Comparison of ENCODE assay signal across 9 cellular contexts in genomic region chr11:1837171-1838076, GRCh38. TPM values are rescaled to one million over a fixed set of nuclear protein-coding genes. Genes with fewer than 3 reads are reported as not detected.
DNase-seq lines count a peak whose midpoint lies in the region; ATAC-seq and TF ChIP-seq lines count a peak whose summit lies in the region.
"Had no signal": no experiment of that assay in that cellular context is flagged by ENCODE, and none has a peak within 500 bp of the region (broad histone marks: within the 10 kb centered on the region; RNA-seq: fewer than 3 reads in every experiment).

No MANE protein-coding gene starts in this region.

- no peak overlapping the region; the same call in 1 of the 2 replicates for H3K9ac ChIP-seq in SU-DHL-6 (ENCODE audit: low read length)

- WGBS in right cardiac atrium = 49% methylated on average over 38 of the region's 38 CpGs

- H3K9me3 ChIP-seq in SU-DHL-6 (ENCODE audit: insufficient read depth, low read length) = no peaks in the 10 kb centered on the region
- H3K9me3 ChIP-seq in right cardiac atrium (ENCODE audit: control insufficient read depth, low read length) = no peaks in the 10 kb centered on the region

- no peak overlapping the region for H3K27ac ChIP-seq in SU-DHL-6 (ENCODE audit: low read depth, low read length)
- no peak overlapping the region for H3K27ac ChIP-seq in right cardiac atrium (ENCODE audit: low read length)

- peak; percentile 94 for TF ChIP-seq CTCF in SU-DHL-6 (IDR thresholded peaks at IDR 0.05; ENCODE audit: insufficient read depth, low read length, poor library complexity, severe bottlenecking)

- no peaks in the 10 kb centered on the region for H3F3A ChIP-seq in SU-DHL-6 (ENCODE audit: insufficient read depth)

- intact Hi-C loops in right cardiac atrium (cut with DNase I) = loop anchor here (2.0 to 10.0 kb wide), 4 partner anchors 185 to 317 kb away; no protein-coding TSS in a partner anchor

- no peaks in the 10 kb centered on the region for H3K9me2 ChIP-seq in SU-DHL-6 (replicated peaks; ENCODE audit: insufficient read depth, low read length)

- no peaks in the 10 kb centered on the region for H3K4me1 ChIP-seq in right cardiac atrium (ENCODE audit: control insufficient read depth, insufficient read depth, low read length)

- no peaks in the 10 kb centered on the region for H4K20me1 ChIP-seq in SU-DHL-6 (ENCODE audit: low read depth, low read length)

- no peaks in the 10 kb centered on the region for H3K79me2 ChIP-seq in SU-DHL-6 (ENCODE audit: insufficient read depth, low read length)

- DNase-seq in A172 (ENCODE audit: low spot score) (peak; percentile 57), right cardiac atrium (peak; percentile 73 to 89 (median 89)), occipital lobe (lab: John Stamatoyannopoulos, UW) (no peak)
- DNase-seq in activated naive CD4-positive, alpha-beta T cell treated with anti-CD3 and anti-CD28 coated beads, Interleukin-2, amount 50 U/mL, for 72 hours (ENCODE audit: low spot score in 2 of 2) = peak in 1 of 2 donors; percentile 84
- DNase-seq in stimulated activated CD4-positive, alpha-beta T cell treated with anti-CD3 and anti-CD28 coated beads, Interleukin-15, amount 100 ng/mL, for 48 hours (ENCODE audit: low read depth in 2 of 2) = peak; percentile 59 to 76

- H3K36me3 ChIP-seq in SU-DHL-6 (ENCODE audit: low read length) = no peaks in the 10 kb centered on the region

- H3K27ac Mint-ChIP-seq in activated naive CD4-positive, alpha-beta T cell treated with anti-CD3 and anti-CD28 coated beads, Interleukin-2, amount 50 U/mL, for 72 hours = no peak overlapping the region

- no peaks in the 10 kb centered on the region for H3K9me3 Mint-ChIP-seq in activated naive CD4-positive, alpha-beta T cell treated with anti-CD3 and anti-CD28 coated beads, Interleukin-2, amount 50 U/mL, for 72 hours

- no peak for TF ChIP-seq POLR2A in GM18505 (IDR thresholded peaks at IDR 0.05; ENCODE audit: borderline replicate concordance, extremely low read depth, insufficient read depth, insufficient read length)

- H2AFZ ChIP-seq in SU-DHL-6 (ENCODE audit: low read depth, low read length, severe bottlenecking) = no peak overlapping the region

- ATAC-seq in GM18505 (IDR thresholded peaks at IDR 0.05; ENCODE audit: unreplicated experiment) (peak; percentile 48), HG03280 (IDR thresholded peaks at IDR 0.05; ENCODE audit: unreplicated experiment) (peak; percentile 71), right cardiac atrium (peak; percentile 32 to 55)
- ATAC-seq in activated naive CD4-positive, alpha-beta T cell treated with anti-CD3 and anti-CD28 coated beads, Interleukin-2, amount 50 U/mL, for 72 hours = peak; percentile 73 to 91

- H3K4me2 ChIP-seq in SU-DHL-6 (ENCODE audit: low read depth, low read length, poor library complexity, severe bottlenecking) = no peak overlapping the region

- H3K4me3 ChIP-seq in SU-DHL-6 (ENCODE audit: insufficient read depth, low read length, poor library complexity, severe bottlenecking) (no peak overlapping the region), right cardiac atrium (ENCODE audit: low read length) (no peak overlapping the region)

- H3K27me3 ChIP-seq in SU-DHL-6 (ENCODE audit: low read length) (no peaks in the 10 kb centered on the region), right cardiac atrium (ENCODE audit: control insufficient read depth, insufficient read depth) (no peaks in the 10 kb centered on the region)

- no peaks in the 10 kb centered on the region for H3K36me3 Mint-ChIP-seq in activated naive CD4-positive, alpha-beta T cell treated with anti-CD3 and anti-CD28 coated beads, Interleukin-2, amount 50 U/mL, for 72 hours

RNA-seq across cellular contexts. Expression of gene TNNI2, which starts 1.4 kb away (rescaled TPM):
- not detected in 2 replicates for total RNA-seq in A172 (2014; rRNA removed; shearing (Covaris generic))
- total RNA-seq in activated naive CD4-positive, alpha-beta T cell treated with anti-CD3 and anti-CD28 coated beads, Interleukin-2, amount 50 U/mL, for 72 hours = not detected
- total RNA-seq in right cardiac atrium = not detected
- polyA plus RNA-seq in right cardiac atrium = not detected
- total RNA-seq in occipital lobe = 0.62 TPM
- total RNA-seq: pulmonary artery endothelial cell had no signal

RNA-seq across cellular contexts. Expression of gene SYT8, which starts 2.6 kb away (rescaled TPM):
- 2.1 TPM in 1 of 2 replicates, not detected in the other for total RNA-seq in A172 (2014; rRNA removed; shearing (Covaris generic))
- not detected for total RNA-seq in activated naive CD4-positive, alpha-beta T cell treated with anti-CD3 and anti-CD28 coated beads, Interleukin-2, amount 50 U/mL, for 72 hours
- not detected for total RNA-seq in right cardiac atrium
- not detected for polyA plus RNA-seq in right cardiac atrium
- not detected for total RNA-seq in occipital lobe
- total RNA-seq: pulmonary artery endothelial cell had no signal

RNA-seq across cellular contexts. Expression of gene LSP1, which starts 15.5 kb away (rescaled TPM):
- total RNA-seq in A172 (2014; rRNA removed; shearing (Covaris generic)) = 2.2 and 71.7 TPM in 2 replicates
- 100 to 1,000 TPM; 102 to 263 TPM for total RNA-seq in activated naive CD4-positive, alpha-beta T cell treated with anti-CD3 and anti-CD28 coated beads, Interleukin-2, amount 50 U/mL, for 72 hours
- total RNA-seq in right cardiac atrium (10 to 100 TPM in 3 of 4 donors, 1 to 10 TPM in 1; 7.6 to 18.3 (median 14.8) TPM), occipital lobe (0.47 TPM)
- 11.7 TPM for polyA plus RNA-seq in right cardiac atrium
- total RNA-seq: pulmonary artery endothelial cell had no signal

RNA-seq across cellular contexts. Expression of gene PRR33, which starts 54.3 kb away (rescaled TPM):
- not detected in 2 replicates for total RNA-seq in A172 (2014; rRNA removed; shearing (Covaris generic))
- under 1 TPM; 0.12 to 0.20 TPM for total RNA-seq in activated naive CD4-positive, alpha-beta T cell treated with anti-CD3 and anti-CD28 coated beads, Interleukin-2, amount 50 U/mL, for 72 hours
- total RNA-seq in right cardiac atrium (under 1 TPM; 0.11 to 0.82 (median 0.24) TPM), occipital lobe (not detected)
- 0.81 TPM for polyA plus RNA-seq in right cardiac atrium
- total RNA-seq: pulmonary artery endothelial cell had no signal
